In the genomic region with DNA sequence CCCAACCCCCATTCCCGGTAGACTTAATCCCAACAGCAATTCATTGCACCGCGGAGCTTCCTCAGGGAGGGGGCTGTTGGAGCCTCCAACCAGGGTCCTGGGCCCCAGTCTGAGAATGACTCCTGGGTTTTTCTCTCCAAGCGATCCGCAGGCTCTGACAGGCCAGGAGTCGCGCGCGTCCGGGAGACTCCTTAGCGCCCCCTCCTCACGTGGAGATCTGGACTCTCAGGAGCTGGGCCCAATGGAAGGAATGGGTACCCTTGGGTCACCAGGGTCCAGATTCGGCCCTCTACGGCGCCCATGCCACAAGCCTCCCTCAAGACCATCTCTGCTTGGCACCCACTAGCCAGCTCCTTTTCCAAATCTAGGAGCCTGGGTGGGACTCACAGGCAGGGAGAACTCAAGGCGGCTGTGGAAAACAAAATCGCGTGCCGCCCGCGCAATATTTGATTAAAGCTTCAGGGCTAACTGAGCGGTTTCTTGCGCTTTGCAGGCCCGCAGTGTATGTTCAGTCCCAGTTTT, we compare ENCODE assay signal across 11 cellular contexts. TPM values are rescaled to one million over a fixed set of nuclear protein-coding genes. Genes with fewer than 3 reads are reported as not detected.
DNase-seq lines count a peak whose midpoint lies in the region; ATAC-seq and TF ChIP-seq lines count a peak whose summit lies in the region.
"Had no signal": no experiment of that assay in that cellular context is flagged by ENCODE, and none has a peak within 500 bp of the region (broad histone marks: within the 10 kb centered on the region; RNA-seq: fewer than 3 reads in every experiment).

No MANE protein-coding gene starts in this region.

- no peak overlapping the region for H3K27ac ChIP-seq in lower lobe of right lung
- H3K27ac ChIP-seq in stomach smooth muscle (ENCODE audit: low read length): peak overlapping the region; percentile 97

- peak overlapping the region; percentile 81 for H3K27ac Mint-ChIP-seq in T-helper 1 cell treated with Interleukin-12 subunit alpha and Interleukin-12 subunit beta and Interleukin-4 antibody, amounts not matched to agents 30 μg/mL and 1 μg/mL, for 36 hours
- peak overlapping the region; percentile 88 for H3K27ac Mint-ChIP-seq in central memory CD8-positive, alpha-beta T cell (ENCODE audit: low read depth)

- H3K4me3 Mint-ChIP-seq in T-helper 1 cell treated with Interleukin-12 subunit alpha and Interleukin-12 subunit beta and Interleukin-4 antibody, amounts not matched to agents 30 μg/mL and 1 μg/mL, for 36 hours: no peak overlapping the region
- H3K4me3 Mint-ChIP-seq in central memory CD8-positive, alpha-beta T cell: peak overlapping the region; percentile 25

- peaks cover 30% of the 10 kb centered on the region for H3K9me3 Mint-ChIP-seq in T-helper 1 cell treated with Interleukin-12 subunit alpha and Interleukin-12 subunit beta and Interleukin-4 antibody, amounts not matched to agents 30 μg/mL and 1 μg/mL, for 36 hours
- no peaks in the 10 kb centered on the region for H3K9me3 Mint-ChIP-seq in central memory CD8-positive, alpha-beta T cell

- peak overlapping the region; percentile 98 to 99 for H3K9ac ChIP-seq in stomach smooth muscle (ENCODE audit: low read length in 2 of 2)

- H3K36me3 Mint-ChIP-seq in T-helper 1 cell treated with Interleukin-12 subunit alpha and Interleukin-12 subunit beta and Interleukin-4 antibody, amounts not matched to agents 30 μg/mL and 1 μg/mL, for 36 hours (ENCODE audit: low read depth): peaks cover 27% of the 10 kb centered on the region
- peaks cover 14% of the 10 kb centered on the region for H3K36me3 Mint-ChIP-seq in central memory CD8-positive, alpha-beta T cell (ENCODE audit: insufficient read depth)

- DNase-seq in T-helper 1 cell: no peak
- no peak for DNase-seq in central memory CD8-positive, alpha-beta T cell (ENCODE audit: low spot score in 2 of 2)
- DNase-seq in lower lobe of right lung: no peak
- DNase-seq in HT-29 (ENCODE audit: low spot score): no peak
- no peak for DNase-seq in T1000 (lab: John Stamatoyannopoulos, UW)
- DNase-seq: esophagus squamous epithelium, KBM-7 had no signal

- H3K36me3 ChIP-seq in lower lobe of right lung: no peaks in the 10 kb centered on the region
- peaks cover 26 to 30% of the 10 kb centered on the region in 2 donors for H3K36me3 ChIP-seq in stomach smooth muscle (ENCODE audit: control insufficient read depth in 2 of 2, insufficient read depth in 2 of 2, low read length in 2 of 2)
- H3K36me3 ChIP-seq: esophagus squamous epithelium had no signal

- no peaks in the 10 kb centered on the region for H3K9me3 ChIP-seq in lower lobe of right lung
- H3K9me3 ChIP-seq in stomach smooth muscle (ENCODE audit: control insufficient read depth in 2 of 2, low read length in 2 of 2): no peaks in the 10 kb centered on the region
- H3K9me3 ChIP-seq: esophagus squamous epithelium had no signal

- intact Hi-C loops in lower lobe of right lung (cut with DNase I): no loop called here

- H3K4me3 ChIP-seq in lower lobe of right lung: peak overlapping the region; percentile 35
- peak overlapping the region; percentile 99 for H3K4me3 ChIP-seq in stomach smooth muscle (ENCODE audit: low read length in 2 of 2)

- H3K4me1 ChIP-seq in lower lobe of right lung: peaks cover 34% of the 10 kb centered on the region
- H3K4me1 ChIP-seq in stomach smooth muscle (ENCODE audit: control insufficient read depth, insufficient read depth, low read length): peaks cover 43% of the 10 kb centered on the region

- H3K4me1 Mint-ChIP-seq in T-helper 1 cell treated with Interleukin-12 subunit alpha and Interleukin-12 subunit beta and Interleukin-4 antibody, amounts not matched to agents 30 μg/mL and 1 μg/mL, for 36 hours (ENCODE audit: low read depth): peaks cover 14% of the 10 kb centered on the region
- peaks cover 16% of the 10 kb centered on the region for H3K4me1 Mint-ChIP-seq in central memory CD8-positive, alpha-beta T cell

- H3K27me3 Mint-ChIP-seq in T-helper 1 cell treated with Interleukin-12 subunit alpha and Interleukin-12 subunit beta and Interleukin-4 antibody, amounts not matched to agents 30 μg/mL and 1 μg/mL, for 36 hours (ENCODE audit: low read depth): peaks cover 98% of the 10 kb centered on the region
- peaks cover 96% of the 10 kb centered on the region for H3K27me3 Mint-ChIP-seq in central memory CD8-positive, alpha-beta T cell

- no peak for TF ChIP-seq CTCF in lower lobe of right lung (IDR thresholded peaks at IDR 0.05)

- H3K27me3 ChIP-seq in lower lobe of right lung (ENCODE audit: low read depth) (peaks cover 100% of the 10 kb centered on the region), stomach smooth muscle (ENCODE audit: control insufficient read depth in 1 of 2, insufficient read depth in 2 of 2, low read length in 2 of 2) (no peaks in the 10 kb centered on the region)

- ATAC-seq in central memory CD8-positive, alpha-beta T cell (replicated peaks; ENCODE audit: extremely low read depth, poor library complexity, severe bottlenecking): no peak
- ATAC-seq in lower lobe of right lung (no peak), HG02623 (IDR thresholded peaks at IDR 0.05; ENCODE audit: unreplicated experiment) (no peak)

RNA-seq across cellular contexts. Expression of a gene that starts 7.1 kb away (rescaled TPM):
- 0.35 TPM for total RNA-seq in lower lobe of right lung
- not detected in 2 replicates for total RNA-seq in HT-29 (2014; rRNA removed; shearing (Covaris generic))
- total RNA-seq: activated CD8-positive, alpha-beta memory T cell treated with anti-CD3 and anti-CD28 coated beads for 36 hours had no signal
